25 cellular contexts compared by ENCODE assay signal in the genomic region with DNA sequence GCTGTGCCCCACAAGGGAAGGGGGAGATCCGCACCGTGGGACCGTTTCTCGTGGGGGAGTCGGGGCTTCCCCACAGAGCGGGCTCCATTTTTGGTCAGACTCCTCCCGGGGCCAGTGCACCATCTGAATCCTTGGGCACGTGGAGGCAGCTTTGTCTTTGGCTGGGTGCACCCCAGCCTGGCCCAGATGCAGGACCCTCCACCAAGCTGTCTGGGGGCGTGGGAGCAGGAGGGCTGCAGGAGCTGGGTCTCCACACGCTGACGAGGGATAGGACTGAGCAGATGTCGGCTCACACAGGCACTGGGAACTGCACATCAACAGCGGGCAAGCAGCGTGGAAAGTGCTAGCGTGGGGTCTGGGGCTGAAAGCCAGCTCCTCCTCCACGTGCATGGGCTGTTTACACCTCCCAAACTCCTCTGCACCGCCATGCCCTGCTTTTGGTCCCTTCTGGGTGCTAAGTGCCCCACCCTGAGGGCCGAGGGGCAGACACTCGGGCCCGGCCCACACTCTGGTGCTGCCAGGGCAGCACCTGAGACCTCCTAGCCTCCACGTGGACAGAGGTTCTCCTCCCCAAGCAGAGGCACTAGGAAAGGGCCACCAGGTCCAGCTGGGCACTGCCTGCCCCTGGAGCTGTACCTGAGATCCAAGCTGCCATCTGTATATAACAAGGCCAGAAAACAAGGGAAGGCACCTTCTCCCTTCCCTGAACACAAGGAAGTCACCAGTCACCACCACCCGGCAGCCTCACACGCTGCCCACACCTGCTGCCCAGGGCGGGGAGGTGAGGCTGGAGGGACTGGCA. TPM values are rescaled to one million over a fixed set of nuclear protein-coding genes. Genes with fewer than 3 reads are reported as not detected.
DNase-seq lines count a peak whose midpoint lies in the region; ATAC-seq, FAIRE-seq and TF ChIP-seq lines count a peak whose summit lies in the region.
"Had no signal": no experiment of that assay in that cellular context is flagged by ENCODE, and none has a peak within 500 bp of the region (broad histone marks: within the 10 kb centered on the region; RNA-seq: fewer than 3 reads in every experiment).

No MANE protein-coding gene starts in this region.

- ATAC-seq in stimulated activated effector memory CD8-positive, alpha-beta T cell treated with anti-CD3 and anti-CD28 coated beads, Interleukin-12 subunit alpha, Interleukin-12 subunit beta, amount 100 ng/mL, for 72 hours = no peak
- ATAC-seq in HG03571 (IDR thresholded peaks at IDR 0.05; ENCODE audit: unreplicated experiment) = no peak
- ATAC-seq: activated CD8-positive, alpha-beta T cell treated with anti-CD3 and anti-CD28 coated beads for 36 hours; GM23338; naive thymus-derived CD8-positive, alpha-beta T cell had no signal

- no peaks in the 10 kb centered on the region for H3K27me3 ChIP-seq in ascending aorta
- H3K27me3 ChIP-seq: SJSA1, uterus had no signal

- H3K4me1 ChIP-seq in kidney (ENCODE audit: control insufficient read depth in 1 of 2, insufficient read depth in 1 of 2, low read depth in 1 of 2, low read length in 2 of 2) (no peaks in the 10 kb centered on the region), ascending aorta (no peaks in the 10 kb centered on the region)
- H3K4me1 ChIP-seq: A549, SJSA1, uterus had no signal

- no peak overlapping the region for H3K9ac ChIP-seq in kidney (ENCODE audit: low read length in 2 of 2)

- TF ChIP-seq CTCF in kidney (IDR thresholded peaks at IDR 0.05; ENCODE audit: borderline replicate concordance, extremely low read depth, insufficient read depth) (no peak), ascending aorta (IDR thresholded peaks at IDR 0.05) (no peak)

- no peak for FAIRE-seq in kidney (lab: Jason Lieb, UNC)
- FAIRE-seq: A549 had no signal

- H3K9me3 ChIP-seq in kidney (ENCODE audit: control insufficient read depth in 1 of 2, low read length in 2 of 2) (no peaks in the 10 kb centered on the region), ascending aorta (no peaks in the 10 kb centered on the region)
- H3K9me3 ChIP-seq: A549, SJSA1, uterus had no signal

- no peak overlapping the region for H3K4me3 Mint-ChIP-seq in activated naive CD4-positive, alpha-beta T cell treated with anti-CD3 and anti-CD28 coated beads for 36 hours
- no peak overlapping the region for H3K4me3 Mint-ChIP-seq in stimulated activated effector memory CD8-positive, alpha-beta T cell treated with anti-CD3 and anti-CD28 coated beads, Interleukin-12 subunit alpha, Interleukin-12 subunit beta, amount 100 ng/mL, for 72 hours
- H3K4me3 Mint-ChIP-seq: activated CD8-positive, alpha-beta T cell treated with anti-CD3 and anti-CD28 coated beads for 36 hours; activated naive CD8-positive, alpha-beta T cell treated with anti-CD3 and anti-CD28 coated beads, Interleukin-2, amount 10 ng/mL, durations not matched to agents 7 days and 5 days; activated T-cell treated with anti-CD3 and anti-CD28 coated beads, Interleukin-2, amount 50 U/mL, for 24 hours; GM23338; memory B cell; naive thymus-derived CD8-positive, alpha-beta T cell had no signal

- no peaks in the 10 kb centered on the region for H3K4me1 Mint-ChIP-seq in activated naive CD4-positive, alpha-beta T cell treated with anti-CD3 and anti-CD28 coated beads for 36 hours (ENCODE audit: low read depth)
- H3K4me1 Mint-ChIP-seq in stimulated activated effector memory CD8-positive, alpha-beta T cell treated with anti-CD3 and anti-CD28 coated beads, Interleukin-12 subunit alpha, Interleukin-12 subunit beta, amount 100 ng/mL, for 72 hours = no peaks in the 10 kb centered on the region
- H3K4me1 Mint-ChIP-seq: activated naive CD8-positive, alpha-beta T cell treated with anti-CD3 and anti-CD28 coated beads, Interleukin-2, amount 10 ng/mL, durations not matched to agents 7 days and 5 days; GM23338 had no signal

- H3K36me3 ChIP-seq in kidney (ENCODE audit: control insufficient read depth in 1 of 2, insufficient read depth in 2 of 2, low read length in 2 of 2) (peaks cover 0 to under 1% of the 10 kb centered on the region in 2 donors), ascending aorta (peaks cover 46 to 64% of the 10 kb centered on the region in 2 donors)
- H3K36me3 ChIP-seq: uterus had no signal

- H3K9me3 Mint-ChIP-seq in activated naive CD4-positive, alpha-beta T cell treated with anti-CD3 and anti-CD28 coated beads for 36 hours = no peaks in the 10 kb centered on the region
- H3K9me3 Mint-ChIP-seq in stimulated activated effector memory CD8-positive, alpha-beta T cell treated with anti-CD3 and anti-CD28 coated beads, Interleukin-12 subunit alpha, Interleukin-12 subunit beta, amount 100 ng/mL, for 72 hours = no peaks in the 10 kb centered on the region
- H3K9me3 Mint-ChIP-seq: activated CD8-positive, alpha-beta T cell treated with anti-CD3 and anti-CD28 coated beads for 36 hours; activated naive CD8-positive, alpha-beta T cell treated with anti-CD3 and anti-CD28 coated beads, Interleukin-2, amount 10 ng/mL, durations not matched to agents 7 days and 5 days; activated T-cell treated with anti-CD3 and anti-CD28 coated beads, Interleukin-2, amount 50 U/mL, for 24 hours; GM23338; memory B cell; naive thymus-derived CD8-positive, alpha-beta T cell had no signal

- intact Hi-C loops in activated naive CD4-positive, alpha-beta T cell treated with anti-CD3 and anti-CD28 coated beads for 36 hours (cut with micrococcal nuclease) = no loop called here
- intact Hi-C loops in kidney (cut with DNase I) = no loop called here
- intact Hi-C loops in ascending aorta (cut with DNase I) = no loop called here

- H3K27ac ChIP-seq in kidney (ENCODE audit: low read depth in 2 of 2, low read length in 2 of 2) (no peak overlapping the region), ascending aorta (no peak overlapping the region)
- H3K27ac ChIP-seq: A549, PC-9, SJSA1, uterus had no signal

- H3K4me3 ChIP-seq in kidney (ENCODE audit: low read length in 2 of 2) = no peak overlapping the region
- no peak overlapping the region for H3K4me3 ChIP-seq in ascending aorta
- H3K4me3 ChIP-seq: A549, GM23338, PC-9, SJSA1, smooth muscle cell, uterus had no signal

- CTCF ChIA-PET in activated naive CD4-positive, alpha-beta T cell treated with anti-CD3 and anti-CD28 coated beads for 36 hours (lab: Charles Lee) = interaction anchor here (0.5 kb wide), 1 partner anchor 95 kb away, joined by 4 read pairs; no protein-coding TSS in a partner anchor

- H3K27ac Mint-ChIP-seq in activated naive CD4-positive, alpha-beta T cell treated with anti-CD3 and anti-CD28 coated beads for 36 hours = no peak overlapping the region
- peak overlapping the region; percentile 72 for H3K27ac Mint-ChIP-seq in stimulated activated effector memory CD8-positive, alpha-beta T cell treated with anti-CD3 and anti-CD28 coated beads, Interleukin-12 subunit alpha, Interleukin-12 subunit beta, amount 100 ng/mL, for 72 hours
- H3K27ac Mint-ChIP-seq: activated CD8-positive, alpha-beta T cell treated with anti-CD3 and anti-CD28 coated beads for 36 hours; activated naive CD8-positive, alpha-beta T cell treated with anti-CD3 and anti-CD28 coated beads, Interleukin-2, amount 10 ng/mL, durations not matched to agents 7 days and 5 days; activated T-cell treated with anti-CD3 and anti-CD28 coated beads, Interleukin-2, amount 50 U/mL, for 24 hours; GM23338; memory B cell had no signal

- no peaks in the 10 kb centered on the region for H3K27me3 Mint-ChIP-seq in activated naive CD4-positive, alpha-beta T cell treated with anti-CD3 and anti-CD28 coated beads for 36 hours (ENCODE audit: low read depth)
- H3K27me3 Mint-ChIP-seq: activated CD8-positive, alpha-beta T cell treated with anti-CD3 and anti-CD28 coated beads for 36 hours; activated naive CD8-positive, alpha-beta T cell treated with anti-CD3 and anti-CD28 coated beads, Interleukin-2, amount 10 ng/mL, durations not matched to agents 7 days and 5 days; activated T-cell treated with anti-CD3 and anti-CD28 coated beads, Interleukin-2, amount 50 U/mL, for 24 hours; memory B cell; naive thymus-derived CD8-positive, alpha-beta T cell had no signal

- peak; percentile 3 for DNase-seq in activated naive CD4-positive, alpha-beta T cell treated with anti-CD3 and anti-CD28 coated beads for 36 hours
- no peak for DNase-seq in activated naive CD4-positive, alpha-beta T cell treated with Interleukin-2 at 50 U/mL for 16 hours
- DNase-seq in kidney = peak; percentile 66
- DNase-seq in stimulated activated effector memory CD8-positive, alpha-beta T cell treated with anti-CD3 and anti-CD28 coated beads, Interleukin-12 subunit alpha, Interleukin-12 subunit beta, amount 100 ng/mL, for 72 hours (ENCODE audit: low spot score in 2 of 2) = no peak
- no peak for DNase-seq in ascending aorta (ENCODE audit: low spot score in 2 of 2)
- DNase-seq: activated CD8-positive, alpha-beta T cell treated with anti-CD3 and anti-CD28 coated beads for 36 hours; activated naive CD8-positive, alpha-beta T cell treated with anti-CD3 and anti-CD28 coated beads, Interleukin-2, amount 10 ng/mL, durations not matched to agents 7 days and 5 days; activated T-cell treated with anti-CD3 and anti-CD28 coated beads, Interleukin-2, amount 50 U/mL, for 24 hours; C1 segment of cervical spinal cord; dermis blood vessel endothelial cell; DMS 273 treated with DMSO at 0.1 percent for 48 hours; foreskin fibroblast; hippocampal formation; islet precursor cell; naive thymus-derived CD8-positive, alpha-beta T cell; NCI-H1930; PC-9; stimulated activated CD4-positive, alpha-beta T cell treated with anti-CD3 and anti-CD28 coated beads, Interleukin-4, amount 100 ng/mL, for 24 hours had no signal

- H3K36me3 Mint-ChIP-seq in activated naive CD4-positive, alpha-beta T cell treated with anti-CD3 and anti-CD28 coated beads for 36 hours (ENCODE audit: low read depth) = peaks cover 2% of the 10 kb centered on the region
- peaks cover 12% of the 10 kb centered on the region for H3K36me3 Mint-ChIP-seq in stimulated activated effector memory CD8-positive, alpha-beta T cell treated with anti-CD3 and anti-CD28 coated beads, Interleukin-12 subunit alpha, Interleukin-12 subunit beta, amount 100 ng/mL, for 72 hours

RNA-seq across cellular contexts. Expression of gene DGKQ, which starts 13.8 kb away (rescaled TPM):
- 10 to 100 TPM; 10.8 to 11.1 TPM for total RNA-seq in activated naive CD4-positive, alpha-beta T cell treated with anti-CD3 and anti-CD28 coated beads for 36 hours
- total RNA-seq in kidney = 13.7 TPM
- polyA plus RNA-seq in kidney (ENCODE audit: insufficient read depth, low read depth, low replicate concordance) = 3.5 TPM
- 20.1 TPM for total RNA-seq in ascending aorta

RNA-seq across cellular contexts. Expression of gene TMEM175, which starts 27.3 kb away (rescaled TPM):
- total RNA-seq in activated naive CD4-positive, alpha-beta T cell treated with anti-CD3 and anti-CD28 coated beads for 36 hours = 10 to 100 TPM; 13.9 to 15.8 TPM
- total RNA-seq in kidney (31.1 TPM), ascending aorta (41.2 TPM)
- polyA plus RNA-seq in kidney (ENCODE audit: insufficient read depth, low read depth, low replicate concordance) = 26.0 TPM

RNA-seq across cellular contexts. Expression of gene IDUA, which starts 27.3 kb away (rescaled TPM):
- 10 to 100 TPM in 1 of 2 experiments, 1 to 10 TPM in 1; 9.5 to 10.5 TPM for total RNA-seq in activated naive CD4-positive, alpha-beta T cell treated with anti-CD3 and anti-CD28 coated beads for 36 hours
- total RNA-seq in kidney (58.5 TPM), ascending aorta (118 TPM)
- 11.9 TPM for polyA plus RNA-seq in kidney (ENCODE audit: insufficient read depth, low read depth, low replicate concordance)

RNA-seq across cellular contexts. Expression of gene GAK, which starts 27.4 kb away (rescaled TPM):
- 10 to 100 TPM; 87.6 to 96.8 TPM for total RNA-seq in activated naive CD4-positive, alpha-beta T cell treated with anti-CD3 and anti-CD28 coated beads for 36 hours
- 124 TPM for total RNA-seq in kidney
- polyA plus RNA-seq in kidney (ENCODE audit: insufficient read depth, low read depth, low replicate concordance) = 92.0 TPM
- total RNA-seq in ascending aorta = 87.3 TPM

RNA-seq across cellular contexts. Expression of gene SLC26A1, which starts 33.7 kb away (rescaled TPM):
- not detected for total RNA-seq in activated naive CD4-positive, alpha-beta T cell treated with anti-CD3 and anti-CD28 coated beads for 36 hours
- total RNA-seq in kidney (2.9 TPM), ascending aorta (not detected)
- polyA plus RNA-seq in kidney (ENCODE audit: insufficient read depth, low read depth, low replicate concordance) = 10.2 TPM
- total RNA-seq: dermis blood vessel endothelial cell, SJSA1 had no signal

Comparison
In these comparisons a context has a peak if more than half of its experiments do, and no peak if none do; other contexts are left out.
1. DNase-seq: peak in activated naive CD4-positive, alpha-beta T cell treated with anti-CD3 and anti-CD28 coated beads for 36 hours (single experiment) and kidney (single experiment); none in activated naive CD4-positive, alpha-beta T cell treated with Interleukin-2 at 50 U/mL for 16 hours (single experiment), stimulated activated effector memory CD8-positive, alpha-beta T cell treated with anti-CD3 and anti-CD28 coated beads, Interleukin-12 subunit alpha, Interleukin-12 subunit beta, amount 100 ng/mL, for 72 hours (0 of 2) and ascending aorta (0 of 2).